19 cellular contexts compared by ENCODE assay signal in genomic region chr1:223756806-223757700, GRCh38. TPM values are rescaled to one million over a fixed set of nuclear protein-coding genes. Genes with fewer than 3 reads are reported as not detected.
A peak's percentile ranks its signal among the peaks of the same experiment; 100 is the strongest.
DNase-seq lines count a peak whose midpoint lies in the region; ATAC-seq, FAIRE-seq and TF ChIP-seq lines count a peak whose summit lies in the region.
"Had no signal": no experiment of that assay in that cellular context is flagged by ENCODE, and none has a peak within 500 bp of the region (broad histone marks: within the 10 kb centered on the region; RNA-seq: fewer than 3 reads in every experiment).

No MANE protein-coding gene starts in this region.

- POLR2A ChIA-PET in AG04450 (lab: Yijun Ruan, JAX), result interaction anchor here (0.7 kb wide), 1 partner anchor 39 kb away, joined by 4 read pairs; no protein-coding TSS in a partner anchor

- H3K4me3 ChIP-seq in AG04450 (ENCODE audit: low read depth, low read length), result no peak overlapping the region
- H3K4me3 ChIP-seq in GM23338, result no peak overlapping the region
- H3K4me3 ChIP-seq: A549, GM23248, Peyer's patch had no signal

- no peak overlapping the region for H2AFZ ChIP-seq in GM23338
- H2AFZ ChIP-seq: GM23248 had no signal

- H3K4me3 Mint-ChIP-seq in GM23338, result no peak overlapping the region
- H3K4me3 Mint-ChIP-seq in nephron progenitor cell, result no peak overlapping the region
- no peak overlapping the region for H3K4me3 Mint-ChIP-seq in progenitor cell of endocrine pancreas (ENCODE audit: low read depth)

- TF ChIP-seq CTCF in AG04450 (IDR thresholded peaks at IDR 0.05; ENCODE audit: low read depth, low read length) (no peak), GM23338 (conservative IDR thresholded peaks at IDR 0.05; ENCODE audit: low read depth in 2 of 2) (no peak), nephron progenitor cell (IDR thresholded peaks at IDR 0.05) (no peak), progenitor cell of endocrine pancreas (IDR thresholded peaks at IDR 0.05; ENCODE audit: unreplicated experiment) (no peak)

- CTCF ChIA-PET in AG04450 (lab: Charles Lee), result interaction anchor here (1.6 kb wide), 1 partner anchor 58 kb away, joined by 3 read pairs; no protein-coding TSS in a partner anchor

- H3K27ac Mint-ChIP-seq in GM23338 (0 out of 2 replicates have a peak overlapping the region, but pooled peaks have one; percentile 27), nephron progenitor cell (peak overlapping the region; percentile 81), progenitor cell of endocrine pancreas (no peak overlapping the region)

- no peaks in the 10 kb centered on the region for H4K20me1 ChIP-seq in GM23338 (replicated peaks; ENCODE audit: insufficient read depth)

- H3K27me3 ChIP-seq in AG04450 (ENCODE audit: control insufficient read depth, insufficient read depth, low read length) (no peaks in the 10 kb centered on the region), GM23338 (ENCODE audit: insufficient read depth) (no peaks in the 10 kb centered on the region)
- H3K27me3 ChIP-seq: Peyer's patch had no signal

- FAIRE-seq in frontal cortex (lab: Jason Lieb, UNC), result no peak
- FAIRE-seq: A549, GM12892 had no signal

- no peaks in the 10 kb centered on the region for H3F3A ChIP-seq in GM23338 (replicated peaks; ENCODE audit: low read depth)

- no peak for ATAC-seq in GM23338

- DNase-seq in AG04450 (ENCODE audit: low read depth, low spot score) (no peak), GM23338 (ENCODE audit: low spot score) (no peak), nephron progenitor cell (no peak), UCSD-AML1 (lab: John Stamatoyannopoulos, UW; ENCODE audit: unreplicated experiment) (no peak), SKM-1 (lab: John Stamatoyannopoulos, UW; ENCODE audit: unreplicated experiment) (no peak), progenitor cell of endocrine pancreas (ENCODE audit: low spot score, unreplicated experiment) (no peak), frontal cortex (ENCODE audit: low spot score in 2 of 2) (no peak)
- DNase-seq: AML-193, DND-41, GDM1, GM23248, NCI-H1436 treated with DMSO at 0.1 percent for 48 hours, NCI-H345, NCI-H69, SHP77 treated with DMSO at 0.1 percent for 48 hours had no signal

- H3K9me3 Mint-ChIP-seq in GM23338 (no peaks in the 10 kb centered on the region; the same call in 2 of the 3 replicates), nephron progenitor cell (no peaks in the 10 kb centered on the region), progenitor cell of endocrine pancreas (ENCODE audit: low read depth) (no peaks in the 10 kb centered on the region)

- no peak overlapping the region for H3K4me2 ChIP-seq in GM23338
- H3K4me2 ChIP-seq: A549 had no signal

- H3K36me3 Mint-ChIP-seq in GM23338 (ENCODE audit: low read depth), result peaks cover 15% of the 10 kb centered on the region; the same call in 2 of the 3 replicates
- peaks cover 53% of the 10 kb centered on the region for H3K36me3 Mint-ChIP-seq in nephron progenitor cell (ENCODE audit: low read depth)
- H3K36me3 Mint-ChIP-seq in progenitor cell of endocrine pancreas (ENCODE audit: insufficient read depth), result peaks cover 5% of the 10 kb centered on the region

- peaks cover 16% of the 10 kb centered on the region for H3K4me1 Mint-ChIP-seq in GM23338
- H3K4me1 Mint-ChIP-seq in nephron progenitor cell, result peaks cover 15% of the 10 kb centered on the region
- peaks cover 14% of the 10 kb centered on the region for H3K4me1 Mint-ChIP-seq in progenitor cell of endocrine pancreas (ENCODE audit: low read depth)

- H3K79me2 ChIP-seq in GM23338 (replicated peaks; ENCODE audit: insufficient read depth), result no peaks in the 10 kb centered on the region

- H3K9me2 ChIP-seq in GM23338 (ENCODE audit: insufficient read depth), result peaks cover 2% of the 10 kb centered on the region; the same call in 1 of the 2 replicates

- no peaks in the 10 kb centered on the region for H3K36me3 ChIP-seq in GM23338 (ENCODE audit: insufficient read depth)

- H3K27me3 Mint-ChIP-seq in GM23338 (ENCODE audit: insufficient read depth, low read depth, poor library complexity) (peaks cover 8% of the 10 kb centered on the region), nephron progenitor cell (ENCODE audit: low read depth, poor library complexity) (no peaks in the 10 kb centered on the region), progenitor cell of endocrine pancreas (peaks cover 60% of the 10 kb centered on the region)

- H3K27ac ChIP-seq in AG04450 (ENCODE audit: low read depth, low read length), result peak overlapping the region; percentile 31
- H3K27ac ChIP-seq in GM23338 (ENCODE audit: low read depth), result no peak overlapping the region
- peak overlapping the region; percentile 86 for H3K27ac ChIP-seq in angular gyrus (ENCODE audit: low read depth, low read length)
- H3K27ac ChIP-seq: A549, GM23248, Peyer's patch had no signal

- H3K9me3 ChIP-seq in AG04450 (ENCODE audit: control insufficient read depth, insufficient read depth, low read length), result no peaks in the 10 kb centered on the region
- H3K9me3 ChIP-seq: A549, Peyer's patch had no signal

- H3K4me1 ChIP-seq in GM23338 (ENCODE audit: insufficient read depth), result peaks cover 11% of the 10 kb centered on the region
- H3K4me1 ChIP-seq: A549, Peyer's patch had no signal

TF ChIP-seq in GM23338, 12 proteins besides CTCF, POLR2A, EP300 and RAD21:
- TF ChIP-seq JUNB (IDR thresholded peaks at IDR 0.05; ENCODE audit: unreplicated experiment) (no peak), EZH2phosphoT487 (IDR thresholded peaks at IDR 0.05; ENCODE audit: unreplicated experiment) (no peak), ZNF114 (CRISPR knock-in tag; IDR thresholded peaks at IDR 0.05) (no peak), CREB1 (CRISPR knock-in tag; IDR thresholded peaks at IDR 0.05; ENCODE audit: low read depth) (no peak)

RNA-seq across cellular contexts. Expression of gene CAPN2, which starts 44.7 kb away (rescaled TPM):
- 417 and 433 TPM in 2 replicates for polyA plus RNA-seq in AG04450 (2011; rRNA removed)
- polyA minus RNA-seq in AG04450 (2011; rRNA and poly(A)+ RNA removed), result 355 and 396 TPM in 2 replicates
- total RNA-seq in GM23338 (2014; rRNA removed; shearing (Covaris generic)), result 17.5 and 17.8 TPM in 2 replicates
- 8.4 and 8.8 TPM in 2 replicates for polyA plus RNA-seq in GM23338 (2016; fragmentation: Nextera tagmentation; extraction: Ambion mirVana)
- 20.3 and 33.8 TPM in 2 replicates for total RNA-seq in progenitor cell of endocrine pancreas
- 36.7 TPM for total RNA-seq in frontal cortex
